8 cellular contexts compared by ENCODE assay signal in the genomic region with DNA sequence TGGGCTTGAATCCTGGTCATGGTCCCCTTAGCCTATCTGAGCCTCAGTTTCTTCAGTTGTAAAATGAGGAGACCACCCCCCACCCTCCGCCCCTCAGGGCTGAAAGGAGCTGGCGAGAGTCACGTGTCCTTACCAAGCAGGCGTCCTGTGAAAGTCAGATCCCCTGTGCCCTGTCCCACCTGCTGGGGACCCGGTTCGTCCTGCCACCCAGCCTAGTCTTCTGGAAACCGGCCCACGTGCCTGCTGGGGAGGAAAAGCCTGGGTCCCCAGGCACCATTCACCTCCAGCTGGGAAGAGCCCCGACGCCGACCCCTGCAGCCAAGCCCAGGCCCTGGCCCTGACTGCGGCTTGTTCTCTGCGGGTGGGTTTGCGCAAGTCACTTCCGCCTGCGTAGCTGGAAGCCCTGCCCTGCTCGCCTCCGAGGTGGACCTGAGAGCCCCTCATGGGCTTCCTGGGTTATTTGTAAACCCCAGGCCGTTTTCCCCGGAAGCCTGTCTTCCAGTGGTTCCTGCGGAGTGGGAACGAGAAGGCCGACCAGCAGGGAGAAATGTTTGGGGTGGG. TPM values are rescaled to one million over a fixed set of nuclear protein-coding genes. Genes with fewer than 3 reads are reported as not detected.
DNase-seq lines count a peak whose midpoint lies in the region; ATAC-seq and TF ChIP-seq lines count a peak whose summit lies in the region.

No MANE protein-coding gene starts in this region.

- intact Hi-C loops in posterior cingulate gyrus (cut with DNase I): loop anchor here (2.0 kb wide), 1 partner anchor 14 kb away; a partner anchor contains a TSS

- H3K27ac Mint-ChIP-seq in glutamatergic neuron (ENCODE audit: unreplicated experiment): peak overlapping the region; percentile 93

- H3K9me3 Mint-ChIP-seq in activated T-cell treated with anti-CD3 and anti-CD28 coated beads, Interleukin-2, amount 50 U/mL, for 4 hours: no peaks in the 10 kb centered on the region
- H3K9me3 Mint-ChIP-seq in glutamatergic neuron (ENCODE audit: unreplicated experiment): peaks cover 3% of the 10 kb centered on the region

- TF ChIP-seq CTCF in WI38 (IDR thresholded peaks at IDR 0.05; ENCODE audit: low read depth, low read length): no peak
- no peak for TF ChIP-seq CTCF in glutamatergic neuron (IDR thresholded peaks at IDR 0.05; ENCODE audit: partially characterized antibody, unreplicated experiment)

- no peak for DNase-seq in activated T-cell treated with anti-CD3 and anti-CD28 coated beads, Interleukin-2, amount 50 U/mL, for 4 hours
- DNase-seq in activated T-cell treated with anti-CD3 and anti-CD28 coated beads, Interleukin-2, amount 50 U/mL, for 48 hours: no peak
- DNase-seq in glutamatergic neuron (peak; percentile 57), posterior cingulate gyrus (peak in 6 of 10 donors; percentile 16 to 82 (median 50)), nucleus accumbens (lab: John Stamatoyannopoulos, UW) (no peak)

- peak overlapping the region; percentile 35 for H3K4me3 Mint-ChIP-seq in activated T-cell treated with anti-CD3 and anti-CD28 coated beads, Interleukin-2, amount 50 U/mL, for 4 hours
- H3K4me3 Mint-ChIP-seq in glutamatergic neuron (ENCODE audit: unreplicated experiment): peak overlapping the region; percentile 79

- peaks cover 17% of the 10 kb centered on the region for H3K4me1 Mint-ChIP-seq in activated T-cell treated with anti-CD3 and anti-CD28 coated beads, Interleukin-2, amount 50 U/mL, for 4 hours (ENCODE audit: low read depth)
- H3K4me1 Mint-ChIP-seq in glutamatergic neuron (ENCODE audit: low read depth, unreplicated experiment): peaks cover 8% of the 10 kb centered on the region

- no peaks in the 10 kb centered on the region for H3K27me3 Mint-ChIP-seq in activated T-cell treated with anti-CD3 and anti-CD28 coated beads, Interleukin-2, amount 50 U/mL, for 4 hours (ENCODE audit: low read depth)
- H3K27me3 Mint-ChIP-seq in glutamatergic neuron (ENCODE audit: unreplicated experiment): peaks cover 6% of the 10 kb centered on the region

- peak; percentile 20 to 25 for ATAC-seq in activated T-cell treated with anti-CD3 and anti-CD28 coated beads, Interleukin-2, amount 50 U/mL, for 4 hours
- ATAC-seq in HG02798 (IDR thresholded peaks at IDR 0.05; ENCODE audit: poor library complexity, unreplicated experiment) (no peak), HG03439 (IDR thresholded peaks at IDR 0.05; ENCODE audit: unreplicated experiment) (no peak)

- H3K36me3 Mint-ChIP-seq in activated T-cell treated with anti-CD3 and anti-CD28 coated beads, Interleukin-2, amount 50 U/mL, for 4 hours (ENCODE audit: insufficient read depth): peaks cover 5% of the 10 kb centered on the region
- H3K36me3 Mint-ChIP-seq in glutamatergic neuron (ENCODE audit: unreplicated experiment): peaks cover 5% of the 10 kb centered on the region

- H3K4me3 ChIP-seq in WI38 (ENCODE audit: low read depth, low read length): peak overlapping the region; percentile 74

RNA-seq across cellular contexts. Expression of a gene that starts 0.7 kb away (rescaled TPM):
- total RNA-seq in activated T-cell treated with anti-CD3 and anti-CD28 coated beads, Interleukin-2, amount 50 U/mL, for 4 hours: 1 to 10 TPM; 4.8 to 7.2 (median 6.6) TPM
- 8.3 TPM for total RNA-seq in glutamatergic neuron (ENCODE audit: unreplicated experiment)

RNA-seq across cellular contexts. Expression of a gene that starts 13.5 kb away (rescaled TPM):
- 10 to 100 TPM; 67.7 to 75.4 (median 69.8) TPM for total RNA-seq in activated T-cell treated with anti-CD3 and anti-CD28 coated beads, Interleukin-2, amount 50 U/mL, for 4 hours
- total RNA-seq in glutamatergic neuron (ENCODE audit: unreplicated experiment): 109 TPM

RNA-seq across cellular contexts. Expression of a gene that starts 36.4 kb away (rescaled TPM):
- 100 to 1,000 TPM; 152 to 172 (median 171) TPM for total RNA-seq in activated T-cell treated with anti-CD3 and anti-CD28 coated beads, Interleukin-2, amount 50 U/mL, for 4 hours
- total RNA-seq in glutamatergic neuron (ENCODE audit: unreplicated experiment): 52.2 TPM

RNA-seq across cellular contexts. Expression of a gene that starts 50.7 kb away (rescaled TPM):
- total RNA-seq in activated T-cell treated with anti-CD3 and anti-CD28 coated beads, Interleukin-2, amount 50 U/mL, for 4 hours: 10 to 100 TPM; 16.4 to 23.8 (median 22.0) TPM
- 15.4 TPM for total RNA-seq in glutamatergic neuron (ENCODE audit: unreplicated experiment)

Comparison
In these comparisons a context has a peak if more than half of its experiments do, and no peak if none do; other contexts are left out.
1. ATAC-seq: peak in activated T-cell treated with anti-CD3 and anti-CD28 coated beads, Interleukin-2, amount 50 U/mL, for 4 hours (2 of 2); none in HG02798 (single experiment) and HG03439 (single experiment).
2. DNase-seq: peak in glutamatergic neuron (single experiment) and posterior cingulate gyrus (6 of 10); none in activated T-cell treated with anti-CD3 and anti-CD28 coated beads, Interleukin-2, amount 50 U/mL, for 4 hours (single experiment), activated T-cell treated with anti-CD3 and anti-CD28 coated beads, Interleukin-2, amount 50 U/mL, for 48 hours (0 of 2) and nucleus accumbens (0 of 56).